In the genomic region with DNA sequence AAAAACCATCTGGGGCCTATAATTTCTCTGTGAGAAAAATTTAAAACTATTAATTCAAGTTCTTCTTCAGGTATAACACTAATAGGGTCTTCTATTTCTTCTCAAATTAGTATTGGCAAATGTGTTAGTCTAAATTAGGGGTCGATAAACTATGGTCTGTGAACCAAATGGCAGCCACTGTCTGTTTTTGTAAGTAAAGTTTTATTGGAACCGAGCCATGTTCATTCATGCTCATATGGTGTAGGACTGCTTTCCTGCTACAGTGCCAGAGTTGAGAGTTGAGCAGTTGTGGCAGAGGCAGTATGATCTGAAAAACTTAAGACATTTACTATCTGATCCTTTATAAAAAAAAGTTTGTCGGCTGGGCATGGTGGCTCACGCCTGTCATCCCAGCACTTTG, we compare ENCODE assay signal across 24 cellular contexts.
"Had no signal": no experiment of that assay in that cellular context is flagged by ENCODE, and none has a peak within 500 bp of the region (broad histone marks: within the 10 kb centered on the region; RNA-seq: fewer than 3 reads in every experiment).

No MANE protein-coding gene starts in this region.

- DNase-seq: dermis blood vessel endothelial cell; dorsolateral prefrontal cortex; effector CD4-positive, alpha-beta T cell; effector memory CD4-positive, alpha-beta T cell; foreskin melanocyte; gastrocnemius medialis; glutamatergic neuron; head of caudate nucleus; heart right ventricle; hippocampal formation; left cardiac atrium; left lung; left ventricle myocardium superior; lower lobe of right lung; mesenchymal stem cell; mucosa of descending colon; naive B cell had no signal

- FAIRE-seq: colon, endothelial cell of umbilical vein, islet of Langerhans, keratinocyte had no signal

- H3K4me3 Mint-ChIP-seq: mesothelial cell of epicardium, naive B cell had no signal

- H3K9me3 ChIP-seq: esophagus muscularis mucosa, gastrocnemius medialis, heart right ventricle, left lung, lower lobe of right lung, mucosa of descending colon had no signal

- H3K4me3 ChIP-seq: coronary artery, dorsolateral prefrontal cortex, esophagus muscularis mucosa, gastrocnemius medialis, heart right ventricle, left lung, lower lobe of right lung, mucosa of descending colon had no signal

- ATAC-seq: gastrocnemius medialis, heart right ventricle, left cardiac atrium, left lung, left ventricle myocardium superior, lower lobe of right lung, mucosa of descending colon had no signal

- H3K27ac Mint-ChIP-seq: mesothelial cell of epicardium had no signal

- H3K27me3 Mint-ChIP-seq: naive B cell had no signal

- H3K36me3 ChIP-seq: esophagus muscularis mucosa, gastrocnemius medialis, heart right ventricle, left lung, lower lobe of right lung had no signal

- H3K4me1 Mint-ChIP-seq: mesothelial cell of epicardium had no signal

- H3K36me3 Mint-ChIP-seq: mesothelial cell of epicardium, naive B cell had no signal

- H3K27ac ChIP-seq: coronary artery, dorsolateral prefrontal cortex, esophagus muscularis mucosa, gastrocnemius medialis, heart right ventricle, left lung, lower lobe of right lung had no signal

- H3K27me3 ChIP-seq: dorsolateral prefrontal cortex, esophagus muscularis mucosa, gastrocnemius medialis, heart right ventricle, left lung had no signal

- H3K4me1 ChIP-seq: left lung, lower lobe of right lung had no signal
